ENCODE assay signal across 9 cellular contexts in genomic region chr13:44919103-44919804, GRCh38.
DNase-seq lines count a peak whose midpoint lies in the region; ATAC-seq and TF ChIP-seq lines count a peak whose summit lies in the region.
"Had no signal": no experiment of that assay in that cellular context is flagged by ENCODE, and none has a peak within 500 bp of the region (broad histone marks: within the 10 kb centered on the region; RNA-seq: fewer than 3 reads in every experiment).

No MANE protein-coding gene starts in this region.

- no peak overlapping the region for H4K12ac ChIP-seq in trophoblast cell (ENCODE audit: low read depth, low read length)

- H3K27me3 Mint-ChIP-seq in CD4-positive, CD25-positive, alpha-beta regulatory T cell = peaks cover 5% of the 10 kb centered on the region
- H3K27me3 Mint-ChIP-seq: activated naive CD8-positive, alpha-beta T cell treated with anti-CD3 and anti-CD28 coated beads, Interleukin-2, amount 50 U/mL, for 24 hours had no signal

- peak overlapping the region in 2 of 4 donors; percentile 5 to 19 for H3K4me3 Mint-ChIP-seq in CD4-positive, CD25-positive, alpha-beta regulatory T cell
- H3K4me3 Mint-ChIP-seq: activated naive CD8-positive, alpha-beta T cell treated with anti-CD3 and anti-CD28 coated beads, Interleukin-2, amount 50 U/mL, for 24 hours had no signal

- H3K4me2 ChIP-seq in OCI-LY7 (ENCODE audit: low read length) = peak overlapping the region; percentile 70
- H3K4me2 ChIP-seq in trophoblast cell (ENCODE audit: low read length) = peak overlapping the region; percentile 57

- CTCF ChIA-PET in OCI-LY7 (lab: Charles Lee; ENCODE audit: unreplicated experiment) = no interaction called here

- H2BK5ac ChIP-seq in trophoblast cell (ENCODE audit: low read depth, low read length, poor library complexity) = peak overlapping the region; percentile 84

- H2BK120ac ChIP-seq in trophoblast cell (ENCODE audit: insufficient read depth, low read length, poor library complexity) = peak overlapping the region; percentile 61

- peak overlapping the region; percentile 47 for H3K18ac ChIP-seq in trophoblast cell (ENCODE audit: low read length)

- H3K9me3 ChIP-seq in CD4-positive, CD25-positive, alpha-beta regulatory T cell (ENCODE audit: control insufficient read depth in 2 of 2, low read length in 2 of 2) = no peaks in the 10 kb centered on the region
- H3K9me3 ChIP-seq in OCI-LY7 (ENCODE audit: low read length) (no peaks in the 10 kb centered on the region), esophagus squamous epithelium (no peaks in the 10 kb centered on the region), trophoblast cell (ENCODE audit: insufficient read depth, low read depth, low read length) (no peaks in the 10 kb centered on the region)

- no peak overlapping the region for H3K9ac ChIP-seq in trophoblast cell (ENCODE audit: low read length)

- H3K36me3 ChIP-seq in CD4-positive, CD25-positive, alpha-beta regulatory T cell (ENCODE audit: control insufficient read depth, insufficient read depth, low read length) = no peaks in the 10 kb centered on the region
- no peaks in the 10 kb centered on the region for H3K36me3 ChIP-seq in OCI-LY7 (ENCODE audit: insufficient read depth, low read length)
- no peaks in the 10 kb centered on the region for H3K36me3 ChIP-seq in esophagus squamous epithelium
- no peaks in the 10 kb centered on the region for H3K36me3 ChIP-seq in trophoblast cell (ENCODE audit: control insufficient read depth in 1 of 2, insufficient read depth in 2 of 2, low read length in 2 of 2)

- H3K4me1 ChIP-seq in CD4-positive, CD25-positive, alpha-beta regulatory T cell (ENCODE audit: control insufficient read depth, insufficient read depth, low read length, poor library complexity, severe bottlenecking) = peaks cover 7% of the 10 kb centered on the region
- H3K4me1 ChIP-seq in OCI-LY7 (ENCODE audit: insufficient read depth, low read length, poor library complexity, severe bottlenecking) = peaks cover 11% of the 10 kb centered on the region
- peaks cover 23 to 65% (median 29%) of the 10 kb centered on the region in 3 donors for H3K4me1 ChIP-seq in esophagus squamous epithelium
- H3K4me1 ChIP-seq in trophoblast cell (ENCODE audit: control insufficient read depth in 1 of 2, insufficient read depth in 2 of 2, low read length in 2 of 2) = peaks cover 8 to 9% of the 10 kb centered on the region in 2 experiments

- H3K27me3 ChIP-seq in CD4-positive, CD25-positive, alpha-beta regulatory T cell (ENCODE audit: control insufficient read depth, insufficient read depth, low read length) = no peaks in the 10 kb centered on the region
- no peaks in the 10 kb centered on the region for H3K27me3 ChIP-seq in esophagus squamous epithelium
- H3K27me3 ChIP-seq in trophoblast cell (ENCODE audit: insufficient read depth, low read length) = no peaks in the 10 kb centered on the region

- H2AK5ac ChIP-seq in trophoblast cell (ENCODE audit: low read length) = no peak overlapping the region

- no peak overlapping the region for H3K23ac ChIP-seq in trophoblast cell (ENCODE audit: low read length)

- H3K4ac ChIP-seq in trophoblast cell (ENCODE audit: low read depth, low read length) = peak overlapping the region; percentile 12

- POLR2A ChIA-PET in OCI-LY7 (lab: Charles Lee) = interaction anchor here (0.6 to 1.4 kb wide), 6 partner anchors 9 to 1366 kb away, joined by 3 to 4 read pairs (median 3); partner anchors contain the start of gene TPT1

- H3K79me1 ChIP-seq in trophoblast cell (ENCODE audit: low read length) = peaks cover 11% of the 10 kb centered on the region

- intact Hi-C loops in OCI-LY7 (cut with micrococcal nuclease; ENCODE audit: unreplicated experiment) (loop anchor here (5.0 kb wide), 1 partner anchor 1042 kb away; the partner anchor contains the start of genes CCDC122 and LACC1), esophagus squamous epithelium (cut with DNase I) (no loop called here)

- H3K9me2 ChIP-seq in OCI-LY7 (ENCODE audit: insufficient read depth, low read length) = no peaks in the 10 kb centered on the region

- peak overlapping the region; percentile 54 for H3K14ac ChIP-seq in trophoblast cell (ENCODE audit: low read length)

- H3K36me3 Mint-ChIP-seq in CD4-positive, CD25-positive, alpha-beta regulatory T cell = no peaks in the 10 kb centered on the region

- H4K8ac ChIP-seq in trophoblast cell (ENCODE audit: low read depth, low read length) = peak overlapping the region; percentile 77

- peaks cover 0 to 8% (median 3%) of the 10 kb centered on the region in 4 donors for H3K4me1 Mint-ChIP-seq in CD4-positive, CD25-positive, alpha-beta regulatory T cell

- no TSS peak for BruUV-seq in OCI-LY7 (replicated peaks; lab: Mats Ljungman, UMichigan)

- DNase-seq in CD4-positive, CD25-positive, alpha-beta regulatory T cell = no peak
- DNase-seq in OCI-LY7 (ENCODE audit: low spot score) (no peak), esophagus squamous epithelium (lab: John Stamatoyannopoulos, UW) (no peak), trophoblast cell (no peak), hepatic stellate cell (ENCODE audit: low spot score) (no peak), GDM1 (lab: John Stamatoyannopoulos, UW) (no peak)
- DNase-seq: activated naive CD8-positive, alpha-beta T cell treated with anti-CD3 and anti-CD28 coated beads, Interleukin-2, amount 50 U/mL, for 24 hours had no signal

- TF ChIP-seq CTCF in OCI-LY7 (conservative IDR thresholded peaks at IDR 0.05; ENCODE audit: low read length) = no peak
- no peak for TF ChIP-seq CTCF in esophagus squamous epithelium (IDR thresholded peaks at IDR 0.05)

- no peak overlapping the region for H3K27ac Mint-ChIP-seq in CD4-positive, CD25-positive, alpha-beta regulatory T cell
- H3K27ac Mint-ChIP-seq: activated naive CD8-positive, alpha-beta T cell treated with anti-CD3 and anti-CD28 coated beads, Interleukin-2, amount 50 U/mL, for 24 hours had no signal

- no peak for TF ChIP-seq POLR2A in esophagus squamous epithelium (IDR thresholded peaks at IDR 0.05)

- H2BK12ac ChIP-seq in trophoblast cell (ENCODE audit: low read length) = peak overlapping the region; percentile 56

- no peaks in the 10 kb centered on the region for H3K79me2 ChIP-seq in OCI-LY7 (ENCODE audit: insufficient read depth, low read depth, low read length)
- H3K79me2 ChIP-seq in trophoblast cell (ENCODE audit: control insufficient read depth, insufficient read depth, low read length, poor library complexity) = peaks cover 5% of the 10 kb centered on the region

- WGBS in esophagus squamous epithelium, 2 donors = 95 to 96% methylated on average over 17 of the region's 18 CpGs
- no CpG with 5 or more reads among the region's 18 CpGs for WGBS in trophoblast cell (ENCODE audit: extremely low coverage, insufficient coverage, insufficient read length)

- peak overlapping the region; percentile 89 for H3K4me3 ChIP-seq in CD4-positive, CD25-positive, alpha-beta regulatory T cell (ENCODE audit: low read depth, low read length)
- H3K4me3 ChIP-seq in OCI-LY7 (ENCODE audit: low read depth, low read length, poor library complexity, severe bottlenecking) (peak overlapping the region; percentile 60), esophagus squamous epithelium (peak overlapping the region in 2 of 4 donors; percentile 49 to 65), trophoblast cell (ENCODE audit: low read depth, low read length) (no peak overlapping the region)

- peak overlapping the region; percentile 70 for H4K91ac ChIP-seq in trophoblast cell (ENCODE audit: low read depth, low read length)

- no peaks in the 10 kb centered on the region for H3K9me3 Mint-ChIP-seq in CD4-positive, CD25-positive, alpha-beta regulatory T cell
- H3K9me3 Mint-ChIP-seq: activated naive CD8-positive, alpha-beta T cell treated with anti-CD3 and anti-CD28 coated beads, Interleukin-2, amount 50 U/mL, for 24 hours had no signal

- H3K27ac ChIP-seq in CD4-positive, CD25-positive, alpha-beta regulatory T cell (ENCODE audit: insufficient read depth, low read length, poor library complexity, severe bottlenecking) = peak overlapping the region; percentile 89
- H3K27ac ChIP-seq in OCI-LY7 (ENCODE audit: low read depth, low read length, poor library complexity, severe bottlenecking) = no peak overlapping the region
- H3K27ac ChIP-seq in esophagus squamous epithelium = peak overlapping the region; percentile 89 to 97 (median 94)
- H3K27ac ChIP-seq in trophoblast cell (ENCODE audit: low read depth, low read length) = peak overlapping the region; percentile 97

- H4K20me1 ChIP-seq in OCI-LY7 (ENCODE audit: insufficient read depth, low read length) = no peaks in the 10 kb centered on the region

- peak overlapping the region; percentile 91 for H2AFZ ChIP-seq in OCI-LY7 (ENCODE audit: low read length)
- H2AFZ ChIP-seq in trophoblast cell (ENCODE audit: insufficient read depth, low read length, poor library complexity) = no peak overlapping the region

- no peak for ATAC-seq in CD4-positive, CD25-positive, alpha-beta regulatory T cell (ENCODE audit: low read depth in 2 of 2)
- ATAC-seq in HG03432 (IDR thresholded peaks at IDR 0.05; ENCODE audit: unreplicated experiment) (no peak), GM21423 (IDR thresholded peaks at IDR 0.05; ENCODE audit: unreplicated experiment) (no peak)
